8 cellular contexts compared by ENCODE assay signal in genomic region chr17:30832438-30832790, GRCh38. TPM values are rescaled to one million over a fixed set of nuclear protein-coding genes. Genes with fewer than 3 reads are reported as not detected.
A peak's percentile ranks its signal among the peaks of the same experiment; 100 is the strongest.
DNase-seq lines count a peak whose midpoint lies in the region; ATAC-seq and TF ChIP-seq lines count a peak whose summit lies in the region.

No MANE protein-coding gene starts in this region.

- no peaks in the 10 kb centered on the region for H3K27me3 ChIP-seq in thyroid gland

- H3K4me1 Mint-ChIP-seq in activated T-cell treated with anti-CD3 and anti-CD28 coated beads, Interleukin-2, amount 50 U/mL, for 24 hours (ENCODE audit: low read depth), result peaks cover 35% of the 10 kb centered on the region
- H3K4me1 Mint-ChIP-seq in activated T-helper 2 cell treated with anti-CD3 and anti-CD28 coated beads, Interferon-gamma antibody, Interleukin-2, Interleukin-4, amounts not matched to agents 10 μg/mL and 5 μg/mL and 100 μg/mL, durations not matched to agents 14 hours and 24 hours and 36 hours (ENCODE audit: low read depth), result peaks cover 38% of the 10 kb centered on the region

- ATAC-seq in left colon (peak; percentile 2), HG02588 (IDR thresholded peaks at IDR 0.05; ENCODE audit: unreplicated experiment) (no peak)

- no peaks in the 10 kb centered on the region for H3K36me3 ChIP-seq in thyroid gland

- peak overlapping the region; percentile 98 for H3K27ac Mint-ChIP-seq in activated T-cell treated with anti-CD3 and anti-CD28 coated beads, Interleukin-2, amount 50 U/mL, for 24 hours
- H3K27ac Mint-ChIP-seq in activated T-helper 2 cell treated with anti-CD3 and anti-CD28 coated beads, Interferon-gamma antibody, Interleukin-2, Interleukin-4, amounts not matched to agents 10 μg/mL and 5 μg/mL and 100 μg/mL, durations not matched to agents 14 hours and 24 hours and 36 hours, result peak overlapping the region; percentile 98

- no peak overlapping the region for H3K27ac ChIP-seq in thyroid gland

- no peaks in the 10 kb centered on the region for H3K9me3 Mint-ChIP-seq in activated T-cell treated with anti-CD3 and anti-CD28 coated beads, Interleukin-2, amount 50 U/mL, for 24 hours
- no peaks in the 10 kb centered on the region for H3K9me3 Mint-ChIP-seq in activated T-helper 2 cell treated with anti-CD3 and anti-CD28 coated beads, Interferon-gamma antibody, Interleukin-2, Interleukin-4, amounts not matched to agents 10 μg/mL and 5 μg/mL and 100 μg/mL, durations not matched to agents 14 hours and 24 hours and 36 hours

- peaks cover 9 to 13% of the 10 kb centered on the region in 2 donors for H3K4me1 ChIP-seq in thyroid gland

- no peaks in the 10 kb centered on the region for H3K9me3 ChIP-seq in thyroid gland

- DNase-seq in activated T-cell treated with anti-CD3 and anti-CD28 coated beads, Interleukin-2, amount 50 U/mL, for 24 hours, result no peak
- DNase-seq in activated T-cell treated with anti-CD3 and anti-CD28 coated beads for 4 hours (no peak), left colon (no peak), thyroid gland (no peak), COLO668 (lab: John Stamatoyannopoulos, UW; ENCODE audit: unreplicated experiment) (no peak)
- DNase-seq in activated T-helper 2 cell treated with anti-CD3 and anti-CD28 coated beads, Interferon-gamma antibody, Interleukin-2, Interleukin-4, amounts not matched to agents 10 μg/mL and 5 μg/mL and 100 μg/mL, durations not matched to agents 14 hours and 24 hours and 36 hours (ENCODE audit: low spot score), result no peak
- DNase-seq in stimulated activated CD4-positive, alpha-beta T cell treated with anti-CD3 and anti-CD28 coated beads, Interleukin-4, amount 100 ng/mL, for 1 hour, result no peak

- TF ChIP-seq POLR2A in thyroid gland (IDR thresholded peaks at IDR 0.05), result no peak

- H3K4me3 ChIP-seq in thyroid gland (replicated peaks in 1 of 3), result peak overlapping the region in 2 of 3 donors; percentile 45 to 72

- WGBS in thyroid gland, 2 donors, result 0 to 2% methylated on average over 11 of the region's 11 CpGs

- H3K27me3 Mint-ChIP-seq in activated T-cell treated with anti-CD3 and anti-CD28 coated beads, Interleukin-2, amount 50 U/mL, for 24 hours, result no peaks in the 10 kb centered on the region
- no peaks in the 10 kb centered on the region for H3K27me3 Mint-ChIP-seq in activated T-helper 2 cell treated with anti-CD3 and anti-CD28 coated beads, Interferon-gamma antibody, Interleukin-2, Interleukin-4, amounts not matched to agents 10 μg/mL and 5 μg/mL and 100 μg/mL, durations not matched to agents 14 hours and 24 hours and 36 hours (ENCODE audit: low read depth)

- peaks cover 50% of the 10 kb centered on the region for H3K36me3 Mint-ChIP-seq in activated T-cell treated with anti-CD3 and anti-CD28 coated beads, Interleukin-2, amount 50 U/mL, for 24 hours (ENCODE audit: low read depth)
- H3K36me3 Mint-ChIP-seq in activated T-helper 2 cell treated with anti-CD3 and anti-CD28 coated beads, Interferon-gamma antibody, Interleukin-2, Interleukin-4, amounts not matched to agents 10 μg/mL and 5 μg/mL and 100 μg/mL, durations not matched to agents 14 hours and 24 hours and 36 hours (ENCODE audit: low read depth), result peaks cover 25% of the 10 kb centered on the region

- H3K4me3 Mint-ChIP-seq in activated T-cell treated with anti-CD3 and anti-CD28 coated beads, Interleukin-2, amount 50 U/mL, for 24 hours, result peak overlapping the region; percentile 97
- H3K4me3 Mint-ChIP-seq in activated T-helper 2 cell treated with anti-CD3 and anti-CD28 coated beads, Interferon-gamma antibody, Interleukin-2, Interleukin-4, amounts not matched to agents 10 μg/mL and 5 μg/mL and 100 μg/mL, durations not matched to agents 14 hours and 24 hours and 36 hours (ENCODE audit: low read depth), result peak overlapping the region; percentile 99

- no peak for TF ChIP-seq CTCF in thyroid gland (IDR thresholded peaks at IDR 0.05)

- intact Hi-C loops in activated T-helper 2 cell treated with anti-CD3 and anti-CD28 coated beads, Interferon-gamma antibody, Interleukin-2, Interleukin-4, amounts not matched to agents 10 μg/mL and 5 μg/mL and 100 μg/mL, durations not matched to agents 14 hours and 24 hours and 36 hours (cut with micrococcal nuclease), result no loop called here
- intact Hi-C loops in left colon (cut with DNase I, micrococcal nuclease) (no loop called here), thyroid gland (cut with DNase I) (no loop called here)

RNA-seq across cellular contexts. Expression of gene ATAD5, which starts 0.6 kb away (rescaled TPM):
- 24.6 and 26.8 TPM in 2 replicates for total RNA-seq in activated T-helper 2 cell treated with anti-CD3 and anti-CD28 coated beads, Interferon-gamma antibody, Interleukin-2, Interleukin-4, amounts not matched to agents 10 μg/mL and 5 μg/mL and 100 μg/mL, durations not matched to agents 14 hours and 24 hours and 36 hours
- total RNA-seq in left colon (1 to 10 TPM; 2.0 to 3.7 TPM), thyroid gland (1 to 10 TPM; 1.1 to 1.6 (median 1.3) TPM)

RNA-seq across cellular contexts. Expression of gene CRLF3, which starts 7.9 kb away (rescaled TPM):
- total RNA-seq in activated T-helper 2 cell treated with anti-CD3 and anti-CD28 coated beads, Interferon-gamma antibody, Interleukin-2, Interleukin-4, amounts not matched to agents 10 μg/mL and 5 μg/mL and 100 μg/mL, durations not matched to agents 14 hours and 24 hours and 36 hours, result 42.0 and 46.5 TPM in 2 replicates
- 10 to 100 TPM; 13.5 to 15.5 TPM for total RNA-seq in left colon
- 1 to 10 TPM; 5.4 to 8.8 (median 8.3) TPM for total RNA-seq in thyroid gland
